In the genomic region with DNA sequence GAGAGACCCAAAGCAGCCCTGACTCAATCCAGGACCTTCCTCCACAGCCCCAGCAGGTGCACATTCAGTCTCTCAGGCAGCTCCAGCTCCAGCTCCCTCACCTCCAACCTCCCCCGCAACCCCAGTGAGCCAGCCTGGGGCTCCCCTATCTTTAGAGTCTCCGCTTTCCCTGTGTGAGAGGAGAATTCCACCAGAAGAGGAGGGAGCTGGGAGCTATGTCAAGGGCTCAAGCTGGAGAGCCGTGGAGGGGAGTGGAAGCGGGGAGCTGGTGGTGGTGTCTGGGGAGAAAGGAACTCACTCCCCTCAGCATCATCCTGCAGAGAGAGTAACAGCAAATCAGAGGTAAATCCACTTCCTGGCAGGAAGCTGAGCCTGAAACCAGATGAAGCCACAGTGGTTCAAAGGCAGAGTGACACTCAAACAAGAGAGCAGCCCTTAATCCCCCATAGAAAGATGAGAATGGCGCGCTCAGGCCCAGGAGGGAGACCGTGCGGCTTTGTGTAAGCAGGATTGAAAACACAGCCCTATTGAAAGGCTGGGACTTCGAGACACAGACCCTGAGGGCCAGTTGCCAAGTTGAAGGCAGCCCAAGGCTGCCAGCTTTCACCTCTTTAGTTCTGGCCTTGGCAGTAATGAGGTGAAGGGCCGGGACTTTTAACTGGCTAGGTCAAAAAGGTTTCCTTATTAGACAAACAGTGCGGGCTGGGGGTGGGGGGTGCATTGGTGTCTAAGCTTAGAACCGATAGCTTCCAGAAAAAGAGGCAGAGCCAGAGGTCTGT, we compare ENCODE assay signal across 9 cellular contexts. TPM values are rescaled to one million over a fixed set of nuclear protein-coding genes. Genes with fewer than 3 reads are reported as not detected.
DNase-seq lines count a peak whose midpoint lies in the region; ATAC-seq and TF ChIP-seq lines count a peak whose summit lies in the region.
"Had no signal": no experiment of that assay in that cellular context is flagged by ENCODE, and none has a peak within 500 bp of the region (broad histone marks: within the 10 kb centered on the region; RNA-seq: fewer than 3 reads in every experiment).

No MANE protein-coding gene starts in this region.

- DNase-seq in DMS153 (lab: John Stamatoyannopoulos, UW) (peak; percentile 51), epidermal melanocyte (ENCODE audit: insufficient read length, low spot score) (peak; percentile 29), mesenteric fat pad (ENCODE audit: low spot score) (no peak), SK-N-DZ (ENCODE audit: low spot score) (no peak), HEK293T (ENCODE audit: extremely low spot score) (no peak)
- DNase-seq in activated CD4-positive, alpha-beta memory T cell treated with anti-CD3 and anti-CD28 coated beads, Interleukin-2, amount 10 ng/mL, durations not matched to agents 7 days and 5 days, result peak; percentile 59
- DNase-seq: NCI-H2171 had no signal

- no peak for ATAC-seq in HG03039 (IDR thresholded peaks at IDR 0.05; ENCODE audit: unreplicated experiment)

- no peaks in the 10 kb centered on the region for H3K36me3 ChIP-seq in KOPT-K1 (ENCODE audit: insufficient read depth, low read length)

- H3K9me3 ChIP-seq in KOPT-K1 (ENCODE audit: insufficient read depth, low read length, poor library complexity, severe bottlenecking), result no peaks in the 10 kb centered on the region

- H3K9me3 Mint-ChIP-seq in activated CD4-positive, alpha-beta memory T cell treated with anti-CD3 and anti-CD28 coated beads, Interleukin-2, amount 10 ng/mL, durations not matched to agents 7 days and 5 days, result no peaks in the 10 kb centered on the region

- peak overlapping the region; percentile 81 for H3K27ac Mint-ChIP-seq in activated CD4-positive, alpha-beta memory T cell treated with anti-CD3 and anti-CD28 coated beads, Interleukin-2, amount 10 ng/mL, durations not matched to agents 7 days and 5 days

- peaks cover 20% of the 10 kb centered on the region for H3K4me1 Mint-ChIP-seq in activated CD4-positive, alpha-beta memory T cell treated with anti-CD3 and anti-CD28 coated beads, Interleukin-2, amount 10 ng/mL, durations not matched to agents 7 days and 5 days

- no peaks in the 10 kb centered on the region for H3K27me3 Mint-ChIP-seq in activated CD4-positive, alpha-beta memory T cell treated with anti-CD3 and anti-CD28 coated beads, Interleukin-2, amount 10 ng/mL, durations not matched to agents 7 days and 5 days

- H3K27ac ChIP-seq in KOPT-K1 (ENCODE audit: low read depth, low read length, poor library complexity, severe bottlenecking), result peak overlapping the region; percentile 96

- no peaks in the 10 kb centered on the region for H3K36me3 Mint-ChIP-seq in activated CD4-positive, alpha-beta memory T cell treated with anti-CD3 and anti-CD28 coated beads, Interleukin-2, amount 10 ng/mL, durations not matched to agents 7 days and 5 days (ENCODE audit: low read depth)

- POLR2A ChIA-PET in activated CD4-positive, alpha-beta memory T cell treated with anti-CD3 and anti-CD28 coated beads, Interleukin-2, amount 10 ng/mL, durations not matched to agents 7 days and 5 days (lab: Charles Lee), result interaction anchor here (1.3 to 1.8 kb wide), 5 partner anchors 10 to 235 kb away, joined by 3 to 10 read pairs (median 6); partner anchors contain the start of genes CDON and HYLS1
- POLR2A ChIA-PET in HEK293T (lab: Yijun Ruan, JAX), result no interaction called here

- CTCF ChIA-PET in activated CD4-positive, alpha-beta memory T cell treated with anti-CD3 and anti-CD28 coated beads, Interleukin-2, amount 10 ng/mL, durations not matched to agents 7 days and 5 days (lab: Charles Lee), result interaction anchor here (1.0 to 1.5 kb wide), 4 partner anchors 23 to 142 kb away, joined by 3 to 7 read pairs (median 4); no protein-coding TSS in a partner anchor
- CTCF ChIA-PET in HEK293T (lab: Yijun Ruan, JAX), result interaction anchor here (0.6 to 1.4 kb wide), 2 partner anchors 16 to 76 kb away, joined by 3 read pairs; no protein-coding TSS in a partner anchor

- peak overlapping the region; percentile 24 for H3K4me3 Mint-ChIP-seq in activated CD4-positive, alpha-beta memory T cell treated with anti-CD3 and anti-CD28 coated beads, Interleukin-2, amount 10 ng/mL, durations not matched to agents 7 days and 5 days

TF ChIP-seq in HEK293T, 16 proteins besides CTCF, POLR2A, EP300 and RAD21:
- TF ChIP-seq HDGF (IDR thresholded peaks at IDR 0.05; ENCODE audit: borderline replicate concordance) (no peak), TARDBP (IDR thresholded peaks at IDR 0.05) (no peak), NFRKB (IDR thresholded peaks at IDR 0.05) (no peak), SP1 (IDR thresholded peaks at IDR 0.05) (no peak), BHLHE40 (IDR thresholded peaks at IDR 0.05; ENCODE audit: borderline replicate concordance) (no peak), FOXK2 (IDR thresholded peaks at IDR 0.05) (no peak), SUZ12 (IDR thresholded peaks at IDR 0.05) (no peak), FOXA1 (IDR thresholded peaks at IDR 0.05) (no peak), CTBP1 (IDR thresholded peaks at IDR 0.05; ENCODE audit: borderline replicate concordance) (no peak), ARNT (IDR thresholded peaks at IDR 0.05) (no peak), L3MBTL2 (conservative IDR thresholded peaks at IDR 0.05) (no peak), ELF4 (IDR thresholded peaks at IDR 0.05) (no peak), LEF1 (IDR thresholded peaks at IDR 0.05; ENCODE audit: borderline replicate concordance) (no peak)

RNA-seq across cellular contexts. Expression of gene CDON, which starts 21.4 kb away (rescaled TPM):
- 1 to 10 TPM; 1.7 to 1.8 TPM for total RNA-seq in activated CD4-positive, alpha-beta memory T cell treated with anti-CD3 and anti-CD28 coated beads, Interleukin-2, amount 10 ng/mL, durations not matched to agents 7 days and 5 days
- total RNA-seq in mesenteric fat pad, result 12.0 TPM
- 20.4 and 31.2 TPM in 2 replicates for polyA plus RNA-seq in SK-N-DZ (2014; cell fraction: cytosol; rRNA removed)
- polyA plus RNA-seq in SK-N-DZ (2014; cell fraction: nucleus; rRNA removed), result 15.1 and 28.0 TPM in 2 replicates

Comparison
In these comparisons a context has a peak if more than half of its experiments do, and no peak if none do; other contexts are left out.
1. DNase-seq: peak in DMS153 (single experiment), activated CD4-positive, alpha-beta memory T cell treated with anti-CD3 and anti-CD28 coated beads, Interleukin-2, amount 10 ng/mL, durations not matched to agents 7 days and 5 days (single experiment) and epidermal melanocyte (single experiment); none in mesenteric fat pad (single experiment), SK-N-DZ (single experiment) and HEK293T (single experiment).